Comparison of ENCODE assay signal across 28 cellular contexts in the genomic region with DNA sequence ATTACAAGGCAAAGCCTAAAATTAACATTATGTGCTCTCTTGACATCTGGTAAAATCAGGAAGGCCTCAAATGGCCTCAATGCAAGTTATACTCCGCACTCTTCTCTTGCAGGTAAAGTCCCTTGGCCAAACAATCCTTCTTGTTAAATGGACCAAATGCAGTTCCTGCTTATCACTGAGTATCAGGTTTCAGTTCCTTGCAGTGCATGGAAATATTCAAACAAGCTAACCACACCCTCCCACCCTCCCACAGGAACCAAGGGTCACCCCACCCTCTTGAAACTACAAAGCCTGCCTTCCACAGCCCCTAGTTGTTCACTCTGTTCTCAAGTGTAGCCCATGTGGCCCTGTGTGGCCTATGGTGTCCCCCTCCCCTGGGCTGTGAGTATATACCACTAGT.
DNase-seq lines count a peak whose midpoint lies in the region; ATAC-seq and TF ChIP-seq lines count a peak whose summit lies in the region.
"Had no signal": no experiment of that assay in that cellular context is flagged by ENCODE, and none has a peak within 500 bp of the region (broad histone marks: within the 10 kb centered on the region; RNA-seq: fewer than 3 reads in every experiment).

No MANE protein-coding gene starts in this region.

- H2AK5ac ChIP-seq in mesendoderm (ENCODE audit: low read length), result no peak overlapping the region

- H3K23ac ChIP-seq in mesendoderm (ENCODE audit: low read length), result no peak overlapping the region

- no peaks in the 10 kb centered on the region for H3K79me1 ChIP-seq in mesendoderm (ENCODE audit: low read length)

- no peak overlapping the region for H3K4me2 ChIP-seq in mesendoderm (ENCODE audit: low read length)
- H3K4me2 ChIP-seq: PC-9 had no signal

- no peak overlapping the region for H3K4ac ChIP-seq in mesendoderm (ENCODE audit: low read depth, low read length)

- H3K4me3 ChIP-seq in mesendoderm (ENCODE audit: low read length) (no peak overlapping the region), vagina (no peak overlapping the region)
- H3K4me3 ChIP-seq: dorsolateral prefrontal cortex, PC-9, upper lobe of left lung had no signal

- H3K4me3 Mint-ChIP-seq in activated T-cell treated with anti-CD3 and anti-CD28 coated beads, Interleukin-2, amount 50 U/mL, for 24 hours, result no peak overlapping the region
- H3K4me3 Mint-ChIP-seq: T-helper 1 cell treated with Interleukin-12 subunit alpha and Interleukin-12 subunit beta and Interleukin-4 antibody, amounts not matched to agents 30 μg/mL and 1 μg/mL, for 36 hours had no signal

- H3K56ac ChIP-seq in mesendoderm (ENCODE audit: low read length), result no peak overlapping the region

- no peak overlapping the region for H3K18ac ChIP-seq in mesendoderm (ENCODE audit: low read length)

- H3K27ac ChIP-seq in mesendoderm (ENCODE audit: low read depth, low read length) (no peak overlapping the region), vagina (no peak overlapping the region)
- H3K27ac ChIP-seq: dorsolateral prefrontal cortex, epithelial cell of prostate, PC-9, upper lobe of left lung had no signal

- H4K5ac ChIP-seq in mesendoderm (ENCODE audit: low read length), result no peak overlapping the region

- no peaks in the 10 kb centered on the region for H3K36me3 Mint-ChIP-seq in activated T-cell treated with anti-CD3 and anti-CD28 coated beads, Interleukin-2, amount 50 U/mL, for 24 hours (ENCODE audit: low read depth)
- H3K36me3 Mint-ChIP-seq: IgD-negative memory B cell had no signal

- no peaks in the 10 kb centered on the region for H3K79me2 ChIP-seq in mesendoderm (ENCODE audit: control insufficient read depth, insufficient read depth, low read length)

- H3K4me1 ChIP-seq in mesendoderm (ENCODE audit: control insufficient read depth, low read depth, low read length), result peaks cover 2% of the 10 kb centered on the region
- H3K4me1 ChIP-seq in vagina, result no peaks in the 10 kb centered on the region
- H3K4me1 ChIP-seq: Caco-2, upper lobe of left lung had no signal

- no peaks in the 10 kb centered on the region for H3K27me3 Mint-ChIP-seq in activated T-cell treated with anti-CD3 and anti-CD28 coated beads, Interleukin-2, amount 50 U/mL, for 24 hours

- H2BK15ac ChIP-seq in mesendoderm (replicated peaks; ENCODE audit: low read depth), result no peak overlapping the region

- no peak overlapping the region for H4K8ac ChIP-seq in mesendoderm (ENCODE audit: low read depth, low read length)

- intact Hi-C loops in vagina (cut with DNase I), result no loop called here

- H2BK120ac ChIP-seq in mesendoderm (ENCODE audit: low read depth, low read length), result no peak overlapping the region

- H3K36me3 ChIP-seq in mesendoderm (ENCODE audit: control insufficient read depth, insufficient read depth, low read length) (no peaks in the 10 kb centered on the region), vagina (no peaks in the 10 kb centered on the region)
- H3K36me3 ChIP-seq: upper lobe of left lung had no signal

- TF ChIP-seq CTCF in vagina (IDR thresholded peaks at IDR 0.05), result no peak

- no peaks in the 10 kb centered on the region for H3K9me3 ChIP-seq in vagina
- H3K9me3 ChIP-seq: Caco-2, upper lobe of left lung had no signal

- no CpG with 5 or more reads among the region's 1 CpG for WGBS in mesendoderm (ENCODE audit: extremely low coverage, insufficient coverage, low lambda C conversion rate)

- ATAC-seq in HG02884 (IDR thresholded peaks at IDR 0.05; ENCODE audit: unreplicated experiment), result peak; percentile 60

- DNase-seq in DMS53 (lab: John Stamatoyannopoulos, UW) (peak; percentile 10), DMS53 treated with DMSO at 0.1 percent for 48 hours (lab: John Stamatoyannopoulos, UW; ENCODE audit: unreplicated experiment) (no peak), SK-N-DZ (ENCODE audit: low spot score) (peak; percentile 36), mesendoderm (peak; percentile 36), NCI-H2171 treated with DMSO at 0.1 percent for 48 hours (lab: John Stamatoyannopoulos, UW) (no peak), vagina (ENCODE audit: extremely low spot score in 2 of 2) (no peak)
- DNase-seq in activated T-cell treated with anti-CD3 and anti-CD28 coated beads, Interleukin-2, amount 50 U/mL, for 24 hours, result no peak
- DNase-seq: 8988T; activated CD4-positive, alpha-beta T cell treated with anti-CD3 and anti-CD28 coated beads, Interleukin-2, amount 50 U/mL, for 48 hours; activated gamma-delta T cell treated with Interleukin-2 at 50 U/mL for 16 hours; Caco-2; caudate nucleus; dorsolateral prefrontal cortex; foreskin fibroblast; hypothalamus; islet precursor cell; mammary epithelial cell; NCI-H1930; NCI-H524; nucleus accumbens; PC-9; SHP77 treated with DMSO at 0.1 percent for 48 hours; stimulated activated CD4-positive, alpha-beta T cell treated with anti-CD3 and anti-CD28 coated beads, Interleukin-4, amount 100 ng/mL, for 4 hours; upper lobe of left lung had no signal

- H3K9me3 Mint-ChIP-seq in activated T-cell treated with anti-CD3 and anti-CD28 coated beads, Interleukin-2, amount 50 U/mL, for 24 hours, result peaks cover 3% of the 10 kb centered on the region
- H3K9me3 Mint-ChIP-seq: T-helper 1 cell treated with Interleukin-12 subunit alpha and Interleukin-12 subunit beta and Interleukin-4 antibody, amounts not matched to agents 30 μg/mL and 1 μg/mL, for 36 hours had no signal

- no peaks in the 10 kb centered on the region for H3K4me1 Mint-ChIP-seq in activated T-cell treated with anti-CD3 and anti-CD28 coated beads, Interleukin-2, amount 50 U/mL, for 24 hours (ENCODE audit: low read depth)

- H2BK5ac ChIP-seq in mesendoderm (ENCODE audit: low read length), result no peak overlapping the region

- H3K27ac Mint-ChIP-seq in activated T-cell treated with anti-CD3 and anti-CD28 coated beads, Interleukin-2, amount 50 U/mL, for 24 hours, result no peak overlapping the region
- H3K27ac Mint-ChIP-seq: IgD-negative memory B cell; T-helper 1 cell treated with Interleukin-12 subunit alpha and Interleukin-12 subunit beta and Interleukin-4 antibody, amounts not matched to agents 30 μg/mL and 1 μg/mL, for 36 hours had no signal

- no peak overlapping the region for H3K9ac ChIP-seq in mesendoderm (ENCODE audit: low read length)

- no peaks in the 10 kb centered on the region for H3K27me3 ChIP-seq in mesendoderm (ENCODE audit: insufficient read depth, low read length, poor library complexity)
- H3K27me3 ChIP-seq in vagina, result no peaks in the 10 kb centered on the region
- H3K27me3 ChIP-seq: dorsolateral prefrontal cortex, upper lobe of left lung had no signal

- no peak for TF ChIP-seq POLR2A in vagina (IDR thresholded peaks at IDR 0.05)

Comparison
In these comparisons a context has a peak if more than half of its experiments do, and no peak if none do; other contexts are left out.
1. DNase-seq: peak in DMS53 (single experiment), SK-N-DZ (single experiment) and mesendoderm (single experiment); none in DMS53 treated with DMSO at 0.1 percent for 48 hours (single experiment), activated T-cell treated with anti-CD3 and anti-CD28 coated beads, Interleukin-2, amount 50 U/mL, for 24 hours (single experiment), NCI-H2171 treated with DMSO at 0.1 percent for 48 hours (single experiment) and vagina (0 of 2).